Comparison of ENCODE assay signal across 1 cellular context in the genomic region with DNA sequence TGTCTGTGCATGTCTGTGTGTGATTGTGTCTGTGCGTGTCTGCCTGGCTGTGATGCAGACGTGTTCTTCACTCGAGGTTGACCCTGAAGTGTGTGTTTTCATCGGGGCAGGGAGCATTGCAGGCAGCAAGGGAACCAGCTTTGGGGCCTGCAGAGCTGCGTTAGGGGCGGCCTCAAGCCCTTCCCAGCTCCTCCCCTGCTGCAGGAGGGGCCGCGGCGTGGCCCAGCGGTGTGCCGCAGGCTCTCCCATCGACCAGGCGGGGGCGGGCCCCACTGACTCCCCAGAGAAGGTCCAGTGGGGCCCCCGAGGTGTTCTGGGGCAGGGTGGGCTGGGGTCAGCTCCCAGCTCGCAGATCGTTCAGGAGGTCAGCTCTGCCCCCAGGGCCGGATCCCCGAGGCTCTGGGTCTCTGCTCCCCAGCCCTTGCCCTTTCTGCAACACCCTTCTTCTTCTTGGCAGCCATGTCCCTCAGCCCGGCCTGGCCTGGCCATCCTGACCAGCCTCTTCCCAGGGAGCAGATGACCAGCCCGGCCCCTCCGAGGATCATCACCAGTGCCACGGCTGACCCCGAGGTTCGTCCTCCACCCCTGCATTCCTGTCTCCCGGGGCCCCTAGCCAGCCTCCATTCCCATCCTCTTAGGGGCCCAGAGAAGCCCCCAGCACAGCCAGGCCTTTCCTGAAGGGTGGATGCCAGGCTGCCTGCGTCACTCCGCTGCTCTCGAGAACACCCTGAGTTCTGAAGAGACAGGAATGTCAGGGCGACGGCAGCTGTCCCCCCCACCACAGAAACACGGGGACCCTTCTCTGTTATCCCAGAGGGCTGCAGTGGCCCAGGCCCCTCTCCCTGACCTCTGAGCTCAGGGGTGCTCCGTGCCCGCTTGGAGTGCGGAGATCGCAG.
TF ChIP-seq lines count a peak whose summit lies in the region.

No MANE protein-coding gene starts in this region.

TF ChIP-seq in HepG2, 621 proteins besides CTCF, POLR2A, EP300 and RAD21 (continued from another document and continues in another):
- TF ChIP-seq, protein P1, sequence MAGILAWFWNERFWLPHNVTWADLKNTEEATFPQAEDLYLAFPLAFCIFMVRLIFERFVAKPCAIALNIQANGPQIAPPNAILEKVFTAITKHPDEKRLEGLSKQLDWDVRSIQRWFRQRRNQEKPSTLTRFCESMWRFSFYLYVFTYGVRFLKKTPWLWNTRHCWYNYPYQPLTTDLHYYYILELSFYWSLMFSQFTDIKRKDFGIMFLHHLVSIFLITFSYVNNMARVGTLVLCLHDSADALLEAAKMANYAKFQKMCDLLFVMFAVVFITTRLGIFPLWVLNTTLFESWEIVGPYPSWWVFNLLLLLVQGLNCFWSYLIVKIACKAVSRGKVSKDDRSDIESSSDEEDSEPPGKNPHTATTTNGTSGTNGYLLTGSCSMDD (CRISPR knock-in tag; IDR thresholded peaks at IDR 0.05), result no peak
- TF ChIP-seq, protein P2, sequence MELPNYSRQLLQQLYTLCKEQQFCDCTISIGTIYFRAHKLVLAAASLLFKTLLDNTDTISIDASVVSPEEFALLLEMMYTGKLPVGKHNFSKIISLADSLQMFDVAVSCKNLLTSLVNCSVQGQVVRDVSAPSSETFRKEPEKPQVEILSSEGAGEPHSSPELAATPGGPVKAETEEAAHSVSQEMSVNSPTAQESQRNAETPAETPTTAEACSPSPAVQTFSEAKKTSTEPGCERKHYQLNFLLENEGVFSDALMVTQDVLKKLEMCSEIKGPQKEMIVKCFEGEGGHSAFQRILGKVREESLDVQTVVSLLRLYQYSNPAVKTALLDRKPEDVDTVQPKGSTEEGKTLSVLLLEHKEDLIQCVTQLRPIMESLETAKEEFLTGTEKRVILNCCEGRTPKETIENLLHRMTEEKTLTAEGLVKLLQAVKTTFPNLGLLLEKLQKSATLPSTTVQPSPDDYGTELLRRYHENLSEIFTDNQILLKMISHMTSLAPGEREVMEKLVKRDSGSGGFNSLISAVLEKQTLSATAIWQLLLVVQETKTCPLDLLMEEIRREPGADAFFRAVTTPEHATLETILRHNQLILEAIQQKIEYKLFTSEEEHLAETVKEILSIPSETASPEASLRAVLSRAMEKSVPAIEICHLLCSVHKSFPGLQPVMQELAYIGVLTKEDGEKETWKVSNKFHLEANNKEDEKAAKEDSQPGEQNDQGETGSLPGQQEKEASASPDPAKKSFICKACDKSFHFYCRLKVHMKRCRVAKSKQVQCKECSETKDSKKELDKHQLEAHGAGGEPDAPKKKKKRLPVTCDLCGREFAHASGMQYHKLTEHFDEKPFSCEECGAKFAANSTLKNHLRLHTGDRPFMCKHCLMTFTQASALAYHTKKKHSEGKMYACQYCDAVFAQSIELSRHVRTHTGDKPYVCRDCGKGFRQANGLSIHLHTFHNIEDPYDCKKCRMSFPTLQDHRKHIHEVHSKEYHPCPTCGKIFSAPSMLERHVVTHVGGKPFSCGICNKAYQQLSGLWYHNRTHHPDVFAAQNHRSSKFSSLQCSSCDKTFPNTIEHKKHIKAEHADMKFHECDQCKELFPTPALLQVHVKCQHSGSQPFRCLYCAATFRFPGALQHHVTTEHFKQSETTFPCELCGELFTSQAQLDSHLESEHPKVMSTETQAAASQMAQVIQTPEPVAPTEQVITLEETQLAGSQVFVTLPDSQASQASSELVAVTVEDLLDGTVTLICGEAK (IDR thresholded peaks at IDR 0.05), result no peak
- TF ChIP-seq, protein P2 (CRISPR knock-in tag; IDR thresholded peaks at IDR 0.05), result no peak
- TF ChIP-seq RARG (CRISPR knock-in tag; IDR thresholded peaks at IDR 0.05; ENCODE audit: low read depth) (no peak), SP1 (IDR thresholded peaks at IDR 0.05) (no peak), SP1 (CRISPR knock-in tag; IDR thresholded peaks at IDR 0.05) (peak; percentile 53; the same call in 1 of the 2 replicates), HCFC1 (IDR thresholded peaks at IDR 0.05; ENCODE audit: low read depth, low read length) (no peak), ZNF737 (CRISPR knock-in tag; IDR thresholded peaks at IDR 0.05; ENCODE audit: borderline replicate concordance) (no peak), HOXA5 (CRISPR knock-in tag; IDR thresholded peaks at IDR 0.05) (no peak), IKZF4 (CRISPR knock-in tag; IDR thresholded peaks at IDR 0.05; ENCODE audit: borderline replicate concordance, low read depth, not compliant biosample characterization) (no peak), ZC3H4 (CRISPR knock-in tag; IDR thresholded peaks at IDR 0.05; ENCODE audit: borderline replicate concordance) (no peak), TEAD3 (CRISPR knock-in tag; optimal IDR thresholded peaks at IDR 0.05; ENCODE audit: borderline replicate concordance) (peak; percentile 41), SAFB2 (CRISPR knock-in tag; IDR thresholded peaks at IDR 0.05; ENCODE audit: borderline replicate concordance, low read depth) (0 out of 2 replicates have a peak, but pooled peaks have one; percentile 43), ZNF564 (CRISPR knock-in tag; IDR thresholded peaks at IDR 0.05) (no peak), TOE1 (CRISPR knock-in tag; IDR thresholded peaks at IDR 0.05) (no peak), U2AF1 (optimal IDR thresholded peaks at IDR 0.05; ENCODE audit: low read depth, low read length) (no peak), ZNF335 (CRISPR knock-in tag; IDR thresholded peaks at IDR 0.05) (peak; percentile 94), ISX (CRISPR knock-in tag; conservative IDR thresholded peaks at IDR 0.05) (no peak), SRF (IDR thresholded peaks at IDR 0.05; ENCODE audit: low read depth, low read length) (no peak), TMF1 (CRISPR knock-in tag; IDR thresholded peaks at IDR 0.05; ENCODE audit: low read depth) (no peak), SRSF1 (optimal IDR thresholded peaks at IDR 0.05; ENCODE audit: low read depth, low read length) (peak; percentile 89), RCOR2 (CRISPR knock-in tag; IDR thresholded peaks at IDR 0.05) (no peak), NR3C1 (CRISPR knock-in tag; IDR thresholded peaks at IDR 0.05) (no peak), ZNF816 (CRISPR knock-in tag; IDR thresholded peaks at IDR 0.05; ENCODE audit: borderline replicate concordance) (no peak)
- TF ChIP-seq, protein P3, sequence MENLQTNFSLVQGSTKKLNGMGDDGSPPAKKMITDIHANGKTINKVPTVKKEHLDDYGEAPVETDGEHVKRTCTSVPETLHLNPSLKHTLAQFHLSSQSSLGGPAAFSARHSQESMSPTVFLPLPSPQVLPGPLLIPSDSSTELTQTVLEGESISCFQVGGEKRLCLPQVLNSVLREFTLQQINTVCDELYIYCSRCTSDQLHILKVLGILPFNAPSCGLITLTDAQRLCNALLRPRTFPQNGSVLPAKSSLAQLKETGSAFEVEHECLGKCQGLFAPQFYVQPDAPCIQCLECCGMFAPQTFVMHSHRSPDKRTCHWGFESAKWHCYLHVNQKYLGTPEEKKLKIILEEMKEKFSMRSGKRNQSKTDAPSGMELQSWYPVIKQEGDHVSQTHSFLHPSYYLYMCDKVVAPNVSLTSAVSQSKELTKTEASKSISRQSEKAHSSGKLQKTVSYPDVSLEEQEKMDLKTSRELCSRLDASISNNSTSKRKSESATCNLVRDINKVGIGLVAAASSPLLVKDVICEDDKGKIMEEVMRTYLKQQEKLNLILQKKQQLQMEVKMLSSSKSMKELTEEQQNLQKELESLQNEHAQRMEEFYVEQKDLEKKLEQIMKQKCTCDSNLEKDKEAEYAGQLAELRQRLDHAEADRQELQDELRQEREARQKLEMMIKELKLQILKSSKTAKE (CRISPR knock-in tag; IDR thresholded peaks at IDR 0.05; ENCODE audit: borderline replicate concordance), result no peak
- TF ChIP-seq, protein P4, sequence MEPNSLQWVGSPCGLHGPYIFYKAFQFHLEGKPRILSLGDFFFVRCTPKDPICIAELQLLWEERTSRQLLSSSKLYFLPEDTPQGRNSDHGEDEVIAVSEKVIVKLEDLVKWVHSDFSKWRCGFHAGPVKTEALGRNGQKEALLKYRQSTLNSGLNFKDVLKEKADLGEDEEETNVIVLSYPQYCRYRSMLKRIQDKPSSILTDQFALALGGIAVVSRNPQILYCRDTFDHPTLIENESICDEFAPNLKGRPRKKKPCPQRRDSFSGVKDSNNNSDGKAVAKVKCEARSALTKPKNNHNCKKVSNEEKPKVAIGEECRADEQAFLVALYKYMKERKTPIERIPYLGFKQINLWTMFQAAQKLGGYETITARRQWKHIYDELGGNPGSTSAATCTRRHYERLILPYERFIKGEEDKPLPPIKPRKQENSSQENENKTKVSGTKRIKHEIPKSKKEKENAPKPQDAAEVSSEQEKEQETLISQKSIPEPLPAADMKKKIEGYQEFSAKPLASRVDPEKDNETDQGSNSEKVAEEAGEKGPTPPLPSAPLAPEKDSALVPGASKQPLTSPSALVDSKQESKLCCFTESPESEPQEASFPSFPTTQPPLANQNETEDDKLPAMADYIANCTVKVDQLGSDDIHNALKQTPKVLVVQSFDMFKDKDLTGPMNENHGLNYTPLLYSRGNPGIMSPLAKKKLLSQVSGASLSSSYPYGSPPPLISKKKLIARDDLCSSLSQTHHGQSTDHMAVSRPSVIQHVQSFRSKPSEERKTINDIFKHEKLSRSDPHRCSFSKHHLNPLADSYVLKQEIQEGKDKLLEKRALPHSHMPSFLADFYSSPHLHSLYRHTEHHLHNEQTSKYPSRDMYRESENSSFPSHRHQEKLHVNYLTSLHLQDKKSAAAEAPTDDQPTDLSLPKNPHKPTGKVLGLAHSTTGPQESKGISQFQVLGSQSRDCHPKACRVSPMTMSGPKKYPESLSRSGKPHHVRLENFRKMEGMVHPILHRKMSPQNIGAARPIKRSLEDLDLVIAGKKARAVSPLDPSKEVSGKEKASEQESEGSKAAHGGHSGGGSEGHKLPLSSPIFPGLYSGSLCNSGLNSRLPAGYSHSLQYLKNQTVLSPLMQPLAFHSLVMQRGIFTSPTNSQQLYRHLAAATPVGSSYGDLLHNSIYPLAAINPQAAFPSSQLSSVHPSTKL (CRISPR knock-in tag; IDR thresholded peaks at IDR 0.05), result no peak
- TF ChIP-seq, protein P5, sequence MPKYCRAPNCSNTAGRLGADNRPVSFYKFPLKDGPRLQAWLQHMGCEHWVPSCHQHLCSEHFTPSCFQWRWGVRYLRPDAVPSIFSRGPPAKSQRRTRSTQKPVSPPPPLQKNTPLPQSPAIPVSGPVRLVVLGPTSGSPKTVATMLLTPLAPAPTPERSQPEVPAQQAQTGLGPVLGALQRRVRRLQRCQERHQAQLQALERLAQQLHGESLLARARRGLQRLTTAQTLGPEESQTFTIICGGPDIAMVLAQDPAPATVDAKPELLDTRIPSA (CRISPR knock-in tag; IDR thresholded peaks at IDR 0.05; ENCODE audit: borderline replicate concordance), result no peak
- TF ChIP-seq, protein P6, sequence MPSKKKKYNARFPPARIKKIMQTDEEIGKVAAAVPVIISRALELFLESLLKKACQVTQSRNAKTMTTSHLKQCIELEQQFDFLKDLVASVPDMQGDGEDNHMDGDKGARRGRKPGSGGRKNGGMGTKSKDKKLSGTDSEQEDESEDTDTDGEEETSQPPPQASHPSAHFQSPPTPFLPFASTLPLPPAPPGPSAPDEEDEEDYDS (CRISPR knock-in tag; IDR thresholded peaks at IDR 0.05), result no peak
- TF ChIP-seq, protein P7, sequence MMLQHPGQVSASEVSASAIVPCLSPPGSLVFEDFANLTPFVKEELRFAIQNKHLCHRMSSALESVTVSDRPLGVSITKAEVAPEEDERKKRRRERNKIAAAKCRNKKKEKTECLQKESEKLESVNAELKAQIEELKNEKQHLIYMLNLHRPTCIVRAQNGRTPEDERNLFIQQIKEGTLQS (CRISPR knock-in tag; IDR thresholded peaks at IDR 0.05), result 0 out of 2 replicates have a peak, but pooled peaks have one; percentile 34
- TF ChIP-seq, protein P8, sequence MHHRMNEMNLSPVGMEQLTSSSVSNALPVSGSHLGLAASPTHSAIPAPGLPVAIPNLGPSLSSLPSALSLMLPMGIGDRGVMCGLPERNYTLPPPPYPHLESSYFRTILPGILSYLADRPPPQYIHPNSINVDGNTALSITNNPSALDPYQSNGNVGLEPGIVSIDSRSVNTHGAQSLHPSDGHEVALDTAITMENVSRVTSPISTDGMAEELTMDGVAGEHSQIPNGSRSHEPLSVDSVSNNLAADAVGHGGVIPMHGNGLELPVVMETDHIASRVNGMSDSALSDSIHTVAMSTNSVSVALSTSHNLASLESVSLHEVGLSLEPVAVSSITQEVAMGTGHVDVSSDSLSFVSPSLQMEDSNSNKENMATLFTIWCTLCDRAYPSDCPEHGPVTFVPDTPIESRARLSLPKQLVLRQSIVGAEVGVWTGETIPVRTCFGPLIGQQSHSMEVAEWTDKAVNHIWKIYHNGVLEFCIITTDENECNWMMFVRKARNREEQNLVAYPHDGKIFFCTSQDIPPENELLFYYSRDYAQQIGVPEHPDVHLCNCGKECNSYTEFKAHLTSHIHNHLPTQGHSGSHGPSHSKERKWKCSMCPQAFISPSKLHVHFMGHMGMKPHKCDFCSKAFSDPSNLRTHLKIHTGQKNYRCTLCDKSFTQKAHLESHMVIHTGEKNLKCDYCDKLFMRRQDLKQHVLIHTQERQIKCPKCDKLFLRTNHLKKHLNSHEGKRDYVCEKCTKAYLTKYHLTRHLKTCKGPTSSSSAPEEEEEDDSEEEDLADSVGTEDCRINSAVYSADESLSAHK (CRISPR knock-in tag; IDR thresholded peaks at IDR 0.05; ENCODE audit: borderline replicate concordance), result no peak
- TF ChIP-seq, protein P9, sequence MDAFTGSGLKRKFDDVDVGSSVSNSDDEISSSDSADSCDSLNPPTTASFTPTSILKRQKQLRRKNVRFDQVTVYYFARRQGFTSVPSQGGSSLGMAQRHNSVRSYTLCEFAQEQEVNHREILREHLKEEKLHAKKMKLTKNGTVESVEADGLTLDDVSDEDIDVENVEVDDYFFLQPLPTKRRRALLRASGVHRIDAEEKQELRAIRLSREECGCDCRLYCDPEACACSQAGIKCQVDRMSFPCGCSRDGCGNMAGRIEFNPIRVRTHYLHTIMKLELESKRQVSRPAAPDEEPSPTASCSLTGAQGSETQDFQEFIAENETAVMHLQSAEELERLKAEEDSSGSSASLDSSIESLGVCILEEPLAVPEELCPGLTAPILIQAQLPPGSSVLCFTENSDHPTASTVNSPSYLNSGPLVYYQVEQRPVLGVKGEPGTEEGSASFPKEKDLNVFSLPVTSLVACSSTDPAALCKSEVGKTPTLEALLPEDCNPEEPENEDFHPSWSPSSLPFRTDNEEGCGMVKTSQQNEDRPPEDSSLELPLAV (CRISPR knock-in tag; conservative IDR thresholded peaks at IDR 0.05; ENCODE audit: low read depth), result no peak
